In genomic region chr4:144583658-144584057, GRCh38 we compare ENCODE assay signal across 19 cellular contexts.
DNase-seq lines count a peak whose midpoint lies in the region; ATAC-seq, FAIRE-seq and TF ChIP-seq lines count a peak whose summit lies in the region.
"Had no signal": no experiment of that assay in that cellular context is flagged by ENCODE, and none has a peak within 500 bp of the region (broad histone marks: within the 10 kb centered on the region; RNA-seq: fewer than 3 reads in every experiment).

No MANE protein-coding gene starts in this region.

- H4K20me1 ChIP-seq in astrocyte (ENCODE audit: insufficient read depth, low read length), result no peaks in the 10 kb centered on the region
- H4K20me1 ChIP-seq: BLaER1 treated with 17β-estradiol and CSF1 and Interleukin-3, amounts not matched to agents 10 nM and 100 nM had no signal

- H3K27me3 ChIP-seq in astrocyte (ENCODE audit: insufficient read depth, low read length), result no peaks in the 10 kb centered on the region
- H3K27me3 ChIP-seq: BLaER1 treated with 17β-estradiol and CSF1 and Interleukin-3, amounts not matched to agents 10 nM and 100 nM; testis had no signal

- peaks cover 3% of the 10 kb centered on the region for H3K27me3 Mint-ChIP-seq in astrocyte (ENCODE audit: low read depth, unreplicated experiment)
- H3K27me3 Mint-ChIP-seq: activated CD8-positive, alpha-beta memory T cell treated with anti-CD3 and anti-CD28 coated beads, Interleukin-2, amount 10 ng/mL, durations not matched to agents 7 days and 5 days had no signal

- H3K36me3 Mint-ChIP-seq in astrocyte (ENCODE audit: low read depth, unreplicated experiment), result no peaks in the 10 kb centered on the region
- H3K36me3 Mint-ChIP-seq: activated CD8-positive, alpha-beta memory T cell treated with anti-CD3 and anti-CD28 coated beads, Interleukin-2, amount 10 ng/mL, durations not matched to agents 7 days and 5 days had no signal

- peaks cover 3% of the 10 kb centered on the region for H3K9me3 Mint-ChIP-seq in astrocyte (ENCODE audit: unreplicated experiment)

- H3K4me2 ChIP-seq in astrocyte (ENCODE audit: low read length), result peak overlapping the region; percentile 28
- H3K4me2 ChIP-seq: BLaER1 treated with 17β-estradiol and CSF1 and Interleukin-3, amounts not matched to agents 10 nM and 100 nM had no signal

- no peak overlapping the region for H3K4me3 Mint-ChIP-seq in astrocyte (ENCODE audit: unreplicated experiment)
- H3K4me3 Mint-ChIP-seq: activated CD8-positive, alpha-beta memory T cell treated with anti-CD3 and anti-CD28 coated beads, Interleukin-2, amount 10 ng/mL, durations not matched to agents 7 days and 5 days had no signal

- peak overlapping the region; percentile 19 for H3K9ac ChIP-seq in astrocyte (ENCODE audit: low read length)
- H3K9ac ChIP-seq: BLaER1 treated with 17β-estradiol and CSF1 and Interleukin-3, amounts not matched to agents 10 nM and 100 nM had no signal

- H2AFZ ChIP-seq in astrocyte (ENCODE audit: low read depth, low read length), result no peak overlapping the region

- no peaks in the 10 kb centered on the region for H3K36me3 ChIP-seq in astrocyte (ENCODE audit: insufficient read depth, low read length)
- H3K36me3 ChIP-seq: BLaER1 treated with 17β-estradiol and CSF1 and Interleukin-3, amounts not matched to agents 10 nM and 100 nM had no signal

- peak; percentile 71 for FAIRE-seq in astrocyte (lab: Jason Lieb, UNC)
- FAIRE-seq: GM12891, HTR-8/SVneo had no signal

- peaks cover 49% of the 10 kb centered on the region for H3K4me1 ChIP-seq in astrocyte (ENCODE audit: insufficient read depth, low read length)
- H3K4me1 ChIP-seq: BLaER1 treated with 17β-estradiol and CSF1 and Interleukin-3, amounts not matched to agents 10 nM and 100 nM had no signal

- intact Hi-C loops in Right ventricle myocardium superior (cut with DNase I), result no loop called here

- no peaks in the 10 kb centered on the region for H3K79me2 ChIP-seq in astrocyte (ENCODE audit: insufficient read depth, low read length)

- peak; percentile 24 for DNase-seq in EL
- peak; percentile 37 for DNase-seq in astrocyte (ENCODE audit: low read depth)
- peak; percentile 84 to 87 for DNase-seq in foreskin fibroblast
- peak; percentile 34 for DNase-seq in putamen (ENCODE audit: low spot score)
- DNase-seq in activated T-cell treated with anti-CD3 and anti-CD28 coated beads, Interleukin-2, amount 50 U/mL, for 1 hour, result no peak
- DNase-seq in Right ventricle myocardium superior, result no peak
- DNase-seq in NCI-H187 (lab: John Stamatoyannopoulos, UW), result no peak
- DNase-seq in NCI-H1417 treated with DMSO at 0.1 percent for 48 hours (lab: John Stamatoyannopoulos, UW), result no peak
- DNase-seq: activated CD8-positive, alpha-beta memory T cell treated with anti-CD3 and anti-CD28 coated beads, Interleukin-2, amount 10 ng/mL, durations not matched to agents 7 days and 5 days; activated naive CD4-positive, alpha-beta T cell treated with Interleukin-2 at 50 U/mL for 16 hours; central memory CD4-positive, alpha-beta T cell; NCI-H2171; NK-92 treated with Interleukin-12 subunit alpha and Interleukin-12 subunit beta, amount 100 ng/mL, for 24 hours; occipital lobe; testis had no signal

- peak overlapping the region; percentile 83 for H3K27ac ChIP-seq in astrocyte (ENCODE audit: low read depth, low read length)
- H3K27ac ChIP-seq: BLaER1 treated with 17β-estradiol and CSF1 and Interleukin-3, amounts not matched to agents 10 nM and 100 nM; testis; VCaP had no signal

- H3K9me3 ChIP-seq in astrocyte (ENCODE audit: insufficient read depth, low read depth, low read length), result no peaks in the 10 kb centered on the region
- H3K9me3 ChIP-seq: testis had no signal

- no peak overlapping the region for H3K27ac Mint-ChIP-seq in astrocyte (ENCODE audit: unreplicated experiment)
- H3K27ac Mint-ChIP-seq: activated CD8-positive, alpha-beta memory T cell treated with anti-CD3 and anti-CD28 coated beads, Interleukin-2, amount 10 ng/mL, durations not matched to agents 7 days and 5 days had no signal

- H3K4me3 ChIP-seq in astrocyte (ENCODE audit: insufficient read depth, low read depth, low read length) (no peak overlapping the region), foreskin fibroblast (ENCODE audit: low read depth in 1 of 2, low read length in 2 of 2) (no peak overlapping the region)
- H3K4me3 ChIP-seq: BLaER1 treated with 17β-estradiol and CSF1 and Interleukin-3, amounts not matched to agents 10 nM and 100 nM; testis had no signal

- H3K4me1 Mint-ChIP-seq in astrocyte (ENCODE audit: low read depth, unreplicated experiment), result peaks cover 2% of the 10 kb centered on the region
- H3K4me1 Mint-ChIP-seq: activated CD8-positive, alpha-beta memory T cell treated with anti-CD3 and anti-CD28 coated beads, Interleukin-2, amount 10 ng/mL, durations not matched to agents 7 days and 5 days had no signal

- ATAC-seq in Right ventricle myocardium superior (ENCODE audit: poor library complexity), result no peak
- ATAC-seq: activated CD8-positive, alpha-beta memory T cell treated with anti-CD3 and anti-CD28 coated beads, Interleukin-2, amount 10 ng/mL, durations not matched to agents 7 days and 5 days had no signal

- TF ChIP-seq CTCF in astrocyte (IDR thresholded peaks at IDR 0.05; ENCODE audit: insufficient read depth, low read depth, low read length) (no peak), foreskin fibroblast (IDR thresholded peaks at IDR 0.05; ENCODE audit: low read depth, low read length) (no peak)

Comparison
In these comparisons a context has a peak if more than half of its experiments do, and no peak if none do; other contexts are left out.
1. DNase-seq: peak in EL (single experiment), astrocyte (single experiment), foreskin fibroblast (2 of 2) and putamen (single experiment); none in activated T-cell treated with anti-CD3 and anti-CD28 coated beads, Interleukin-2, amount 50 U/mL, for 1 hour (single experiment), Right ventricle myocardium superior (single experiment), NCI-H187 (0 of 2) and NCI-H1417 treated with DMSO at 0.1 percent for 48 hours (single experiment).